Comparison of ENCODE assay signal across 16 cellular contexts in the genomic region with DNA sequence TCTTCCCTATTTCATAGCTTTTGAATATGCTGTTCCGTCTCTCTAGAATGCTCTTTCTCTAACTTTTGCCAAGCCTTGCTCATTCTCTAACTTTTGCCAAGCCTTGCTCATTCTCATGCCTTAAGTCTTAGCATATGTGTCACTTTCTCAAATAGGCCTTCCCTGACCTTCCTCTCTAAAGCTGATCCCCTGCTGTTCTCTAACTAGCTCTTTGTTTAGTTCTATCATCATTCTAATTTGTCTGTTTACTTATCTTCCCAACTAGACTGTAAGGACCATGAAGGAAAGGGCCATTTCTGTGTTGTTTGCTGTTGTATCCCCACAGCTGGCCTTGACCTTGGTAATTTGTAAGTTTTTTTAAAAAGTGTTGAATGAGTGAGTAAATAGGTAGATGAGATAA.
"Had no signal": no experiment of that assay in that cellular context is flagged by ENCODE, and none has a peak within 500 bp of the region (broad histone marks: within the 10 kb centered on the region; RNA-seq: fewer than 3 reads in every experiment).

No MANE protein-coding gene starts in this region.

- H3K4me1 Mint-ChIP-seq: activated CD8-positive, alpha-beta memory T cell treated with anti-CD3 and anti-CD28 coated beads, Interleukin-2, amount 10 ng/mL, durations not matched to agents 7 days and 5 days; central memory CD8-positive, alpha-beta T cell had no signal

- H3K4me1 ChIP-seq: left lung, pancreas, stomach had no signal

- H3K4me3 ChIP-seq: body of pancreas, left lung, pancreas, stomach had no signal

- DNase-seq: activated CD4-positive, alpha-beta T cell treated with anti-CD3 and anti-CD28 coated beads, Interleukin-2, amount 50 U/mL, for 48 hours; activated CD4-positive, CD25-positive, alpha-beta regulatory T cell treated with anti-CD3 and anti-CD28 coated beads, Interleukin-2, amount 50 U/mL, for 72 hours; activated CD8-positive, alpha-beta memory T cell treated with anti-CD3 and anti-CD28 coated beads, Interleukin-2, amount 10 ng/mL, durations not matched to agents 7 days and 5 days; activated effector memory CD4-positive, alpha-beta T cell treated with Interleukin-2 at 50 U/mL for 16 hours; activated T-cell treated with anti-CD3 and anti-CD28 coated beads, Interleukin-2, amount 50 U/mL, for 24 hours; amniotic stem cell; body of pancreas; left lung; mesenchymal stem cell; pancreas; retina; stimulated activated CD4-positive, alpha-beta T cell treated with anti-CD3 and anti-CD28 coated beads, Interleukin-4, amount 100 ng/mL, for 4 hours; stomach had no signal

- H3K27ac Mint-ChIP-seq: activated CD8-positive, alpha-beta memory T cell treated with anti-CD3 and anti-CD28 coated beads, Interleukin-2, amount 10 ng/mL, durations not matched to agents 7 days and 5 days; activated naive CD4-positive, alpha-beta T cell treated with anti-CD3 and anti-CD28 coated beads, Interleukin-2, amount 50 U/mL, for 72 hours; activated T-cell treated with anti-CD3 and anti-CD28 coated beads, Interleukin-2, amount 50 U/mL, for 24 hours had no signal

- ATAC-seq: activated CD8-positive, alpha-beta memory T cell treated with anti-CD3 and anti-CD28 coated beads, Interleukin-2, amount 10 ng/mL, durations not matched to agents 7 days and 5 days; activated naive CD4-positive, alpha-beta T cell treated with anti-CD3 and anti-CD28 coated beads, Interleukin-2, amount 50 U/mL, for 72 hours; body of pancreas; esophagus mucosa had no signal

- H3K36me3 ChIP-seq: left lung, pancreas, stomach had no signal

- H3K9me3 ChIP-seq: body of pancreas, pancreas had no signal

- H3K4me3 Mint-ChIP-seq: activated CD8-positive, alpha-beta memory T cell treated with anti-CD3 and anti-CD28 coated beads, Interleukin-2, amount 10 ng/mL, durations not matched to agents 7 days and 5 days; activated T-cell treated with anti-CD3 and anti-CD28 coated beads, Interleukin-2, amount 50 U/mL, for 24 hours; central memory CD8-positive, alpha-beta T cell had no signal

- H3K27me3 ChIP-seq: body of pancreas, left lung, pancreas had no signal
